Comparison of ENCODE assay signal across 15 cellular contexts in the genomic region with DNA sequence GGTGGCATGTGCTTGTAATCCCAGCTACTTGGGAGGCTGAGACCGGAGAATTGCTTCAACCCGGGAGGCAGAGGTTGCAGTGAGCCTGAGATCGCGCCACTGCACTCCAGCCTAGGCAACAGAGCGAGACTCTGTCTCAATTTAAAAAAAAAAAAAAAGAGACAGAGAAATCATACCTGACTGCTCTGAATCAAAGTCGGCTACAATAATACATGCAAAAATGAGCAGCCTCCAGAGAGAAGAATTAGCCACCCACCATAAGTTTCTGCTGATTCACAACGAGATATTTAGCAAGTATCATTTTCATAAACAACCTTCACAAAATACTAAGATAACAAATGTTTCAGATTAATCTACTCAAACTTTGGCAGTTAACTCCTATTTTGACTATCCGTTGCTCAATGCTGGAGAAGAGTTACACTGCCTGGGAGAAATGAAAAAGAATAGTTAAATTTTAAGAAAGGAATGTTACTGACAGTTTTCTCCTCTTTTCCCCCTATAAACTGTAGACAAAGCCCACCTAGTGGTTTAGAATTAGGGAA. TPM values are rescaled to one million over a fixed set of nuclear protein-coding genes. Genes with fewer than 3 reads are reported as not detected.
DNase-seq lines count a peak whose midpoint lies in the region; ATAC-seq and TF ChIP-seq lines count a peak whose summit lies in the region.
"Had no signal": no experiment of that assay in that cellular context is flagged by ENCODE, and none has a peak within 500 bp of the region (broad histone marks: within the 10 kb centered on the region; RNA-seq: fewer than 3 reads in every experiment).

No MANE protein-coding gene starts in this region.

- H3K9me3 Mint-ChIP-seq in activated CD4-positive, alpha-beta memory T cell treated with anti-CD3 and anti-CD28 coated beads for 36 hours, result no peaks in the 10 kb centered on the region
- H3K9me3 Mint-ChIP-seq: activated T-cell treated with anti-CD3 and anti-CD28 coated beads, Interleukin-2, amount 50 U/mL, for 72 hours had no signal

- no peaks in the 10 kb centered on the region for H3K9me3 ChIP-seq in PC-9 (ENCODE audit: insufficient read depth, low read depth)
- no peaks in the 10 kb centered on the region for H3K9me3 ChIP-seq in suprapubic skin
- H3K9me3 ChIP-seq: upper lobe of left lung had no signal

- H3K27ac ChIP-seq in PC-9 (no peak overlapping the region), suprapubic skin (peak overlapping the region; percentile 92)
- H3K27ac ChIP-seq: cardiac muscle cell had no signal

- H2AFZ ChIP-seq in PC-9, result no peak overlapping the region

- no peaks in the 10 kb centered on the region for H3K36me3 ChIP-seq in PC-9 (ENCODE audit: low read depth)
- H3K36me3 ChIP-seq in suprapubic skin, result no peaks in the 10 kb centered on the region
- H3K36me3 ChIP-seq: cardiac muscle cell, upper lobe of left lung, WERI-Rb-1 had no signal

- peaks cover 9% of the 10 kb centered on the region; the same call in 1 of the 2 replicates for H3K4me1 ChIP-seq in PC-9 (replicated peaks; ENCODE audit: insufficient read depth)
- peaks cover 36% of the 10 kb centered on the region for H3K4me1 ChIP-seq in suprapubic skin

- peak overlapping the region; percentile 92 for H3K4me2 ChIP-seq in PC-9

- no peaks in the 10 kb centered on the region for H3F3A ChIP-seq in PC-9 (ENCODE audit: insufficient read depth, low read depth)

- no TSS peak for BruUV-seq in PC-9 (replicated peaks; lab: Mats Ljungman, UMichigan)

- H3K36me3 Mint-ChIP-seq in activated CD4-positive, alpha-beta memory T cell treated with anti-CD3 and anti-CD28 coated beads for 36 hours, result no peaks in the 10 kb centered on the region

- CTCF ChIA-PET in PC-9 (lab: Charles Lee), result no interaction called here
- CTCF ChIA-PET in activated CD4-positive, alpha-beta memory T cell treated with anti-CD3 and anti-CD28 coated beads for 36 hours (lab: Charles Lee), result interaction anchor here (0.9 kb wide), 1 partner anchor 19 kb away, joined by 3 read pairs; no protein-coding TSS in a partner anchor

- ATAC-seq in GM18873 (IDR thresholded peaks at IDR 0.05; ENCODE audit: low FRiP score, unreplicated experiment), result no peak
- ATAC-seq: activated T-cell treated with anti-CD3 and anti-CD28 coated beads, Interleukin-2, amount 50 U/mL, for 72 hours had no signal

- H3K27ac Mint-ChIP-seq in activated CD4-positive, alpha-beta memory T cell treated with anti-CD3 and anti-CD28 coated beads for 36 hours, result no peak overlapping the region
- H3K27ac Mint-ChIP-seq: activated T-cell treated with anti-CD3 and anti-CD28 coated beads, Interleukin-2, amount 50 U/mL, for 72 hours; progenitor cell of endocrine pancreas had no signal

- peaks cover 22% of the 10 kb centered on the region for H3K4me1 Mint-ChIP-seq in activated CD4-positive, alpha-beta memory T cell treated with anti-CD3 and anti-CD28 coated beads for 36 hours (ENCODE audit: low read depth)

- no peak for TF ChIP-seq EP300 in suprapubic skin (IDR thresholded peaks at IDR 0.05)

- H4K20me1 ChIP-seq in PC-9 (ENCODE audit: insufficient read depth), result no peaks in the 10 kb centered on the region

- H3K27me3 Mint-ChIP-seq in activated CD4-positive, alpha-beta memory T cell treated with anti-CD3 and anti-CD28 coated beads for 36 hours, result peaks cover 24% of the 10 kb centered on the region

- intact Hi-C loops in PC-9 (cut with micrococcal nuclease; ENCODE audit: unreplicated experiment), result loop anchor here (5.0 kb wide), 1 partner anchor 34 kb away; no protein-coding TSS in a partner anchor
- intact Hi-C loops in activated CD4-positive, alpha-beta memory T cell treated with anti-CD3 and anti-CD28 coated beads for 36 hours (cut with micrococcal nuclease), result loop anchor here (1.0 kb wide), 1 partner anchor 27 kb away; no protein-coding TSS in a partner anchor

- no peaks in the 10 kb centered on the region for H3K27me3 ChIP-seq in PC-9 (ENCODE audit: insufficient read depth, low read depth)
- no peaks in the 10 kb centered on the region for H3K27me3 ChIP-seq in suprapubic skin
- H3K27me3 ChIP-seq: cardiac muscle cell, foreskin keratinocyte, upper lobe of left lung had no signal

- whole genome bisulfite sequencing in suprapubic skin, result 69% methylated on average over 8 of the region's 8 CpGs

- H3K9me2 ChIP-seq in PC-9 (ENCODE audit: insufficient read depth), result no peaks in the 10 kb centered on the region

- peak overlapping the region; percentile 71; the same call in 1 of the 2 replicates for H3K4me3 ChIP-seq in PC-9
- peak overlapping the region; percentile 72 for H3K4me3 ChIP-seq in suprapubic skin

- H3K79me2 ChIP-seq in PC-9 (ENCODE audit: low read depth), result no peaks in the 10 kb centered on the region

- POLR2A ChIA-PET in PC-9 (lab: Charles Lee; ENCODE audit: unreplicated experiment), result no interaction called here
- POLR2A ChIA-PET in activated CD4-positive, alpha-beta memory T cell treated with anti-CD3 and anti-CD28 coated beads for 36 hours (lab: Charles Lee), result interaction anchor here (2.8 kb wide), 1 partner anchor 18 kb away, joined by 16 read pairs; no protein-coding TSS in a partner anchor

- peak; percentile 9 for DNase-seq in NCI-H2171 treated with DMSO at 0.1 percent for 48 hours (lab: John Stamatoyannopoulos, UW)
- DNase-seq in NCI-H2171 (lab: John Stamatoyannopoulos, UW), result no peak
- no peak for DNase-seq in PC-9
- DNase-seq in fibroblast of peridontal ligament (ENCODE audit: extremely low read depth), result peak; percentile 54
- DNase-seq in suprapubic skin (ENCODE audit: low spot score in 2 of 2), result no peak
- no peak for DNase-seq in activated CD4-positive, alpha-beta memory T cell treated with anti-CD3 and anti-CD28 coated beads for 36 hours
- no peak for DNase-seq in D341Med (ENCODE audit: low spot score)
- DNase-seq: activated T-cell treated with anti-CD3 and anti-CD28 coated beads, Interleukin-2, amount 50 U/mL, for 72 hours; foreskin keratinocyte; upper lobe of left lung; WERI-Rb-1 had no signal

- TF ChIP-seq CTCF in PC-9 (conservative IDR thresholded peaks at IDR 0.05) (no peak), suprapubic skin (IDR thresholded peaks at IDR 0.05) (no peak)

- no peak overlapping the region for H3K4me3 Mint-ChIP-seq in activated CD4-positive, alpha-beta memory T cell treated with anti-CD3 and anti-CD28 coated beads for 36 hours

- TF ChIP-seq POLR2A in suprapubic skin (IDR thresholded peaks at IDR 0.05), result no peak

RNA-seq across cellular contexts. Expression of gene OSBPL1A, which starts 1.5 kb away (rescaled TPM):
- total RNA-seq in PC-9 (2021), result 33.7 and 37.4 TPM in 2 replicates
- total RNA-seq in suprapubic skin, result 10 to 100 TPM; 31.0 to 42.2 (median 32.4) TPM
- 1 to 10 TPM; 1.4 to 2.4 TPM for total RNA-seq in activated CD4-positive, alpha-beta memory T cell treated with anti-CD3 and anti-CD28 coated beads for 36 hours

RNA-seq across cellular contexts. Expression of gene IMPACT, which starts 30.3 kb away (rescaled TPM):
- 29.0 and 32.9 TPM in 2 replicates for total RNA-seq in PC-9 (2021)
- total RNA-seq in suprapubic skin, result 10 to 100 TPM; 14.7 to 26.2 (median 15.4) TPM
- 10 to 100 TPM; 13.7 to 15.9 TPM for total RNA-seq in activated CD4-positive, alpha-beta memory T cell treated with anti-CD3 and anti-CD28 coated beads for 36 hours
- total RNA-seq: OCI-LY7 had no signal

Comparison
In these comparisons a context has a peak if more than half of its experiments do, and no peak if none do; other contexts are left out.
1. DNase-seq: peak in NCI-H2171 treated with DMSO at 0.1 percent for 48 hours (single experiment) and fibroblast of peridontal ligament (single experiment); none in NCI-H2171 (single experiment), PC-9 (0 of 2), suprapubic skin (0 of 2), activated CD4-positive, alpha-beta memory T cell treated with anti-CD3 and anti-CD28 coated beads for 36 hours (single experiment) and D341Med (single experiment).
2. RNA of gene OSBPL1A, which starts 1.5 kb away (total RNA-seq): 33.7 to 37.4 TPM in PC-9 and 31.0 to 42.2 TPM in suprapubic skin; 1.4 to 2.4 TPM in activated CD4-positive, alpha-beta memory T cell treated with anti-CD3 and anti-CD28 coated beads for 36 hours; every median in the first group is over 4 times any median in the second.